1 cellular context compared by ENCODE assay signal in the genomic region with DNA sequence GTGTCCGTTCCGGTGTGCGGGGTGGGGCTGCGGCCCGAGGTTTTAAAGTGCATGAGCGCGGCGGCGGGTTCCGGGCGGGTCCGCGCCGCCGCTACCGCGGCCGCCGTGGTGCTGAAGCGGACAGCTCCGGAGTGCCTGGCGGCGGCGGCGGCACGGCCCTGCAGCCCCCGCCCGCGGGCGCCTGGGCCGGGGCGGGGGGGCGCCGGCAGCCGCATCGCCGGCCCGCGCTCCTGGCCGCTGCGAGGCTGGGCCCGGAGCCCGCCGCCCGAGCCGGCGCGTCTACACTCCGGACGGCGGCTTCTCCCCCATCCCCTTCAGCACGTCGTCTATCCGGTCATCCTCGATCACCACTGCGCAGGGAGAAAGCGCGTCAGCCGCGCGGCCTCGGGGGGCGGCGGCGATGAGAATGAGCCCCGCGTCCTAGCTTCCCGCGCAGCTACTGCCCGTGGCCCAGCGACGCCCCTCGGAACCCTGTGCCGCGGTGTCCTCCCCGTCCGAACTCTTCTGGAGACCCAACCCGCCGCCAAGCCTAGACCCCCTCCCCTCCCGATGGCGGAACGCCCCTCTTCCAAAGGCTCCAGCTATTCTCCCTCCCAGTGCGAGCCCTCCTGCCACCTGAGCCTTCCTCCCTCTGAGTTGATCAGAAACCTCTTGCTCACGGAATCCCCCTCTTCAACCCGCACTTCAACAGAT.
TF ChIP-seq lines count a peak whose summit lies in the region.

No MANE protein-coding gene starts in this region.

TF ChIP-seq in HEK293, 187 proteins besides CTCF, POLR2A, EP300 and RAD21 (continued from another document and continues in another):
- TF ChIP-seq, protein P1, sequence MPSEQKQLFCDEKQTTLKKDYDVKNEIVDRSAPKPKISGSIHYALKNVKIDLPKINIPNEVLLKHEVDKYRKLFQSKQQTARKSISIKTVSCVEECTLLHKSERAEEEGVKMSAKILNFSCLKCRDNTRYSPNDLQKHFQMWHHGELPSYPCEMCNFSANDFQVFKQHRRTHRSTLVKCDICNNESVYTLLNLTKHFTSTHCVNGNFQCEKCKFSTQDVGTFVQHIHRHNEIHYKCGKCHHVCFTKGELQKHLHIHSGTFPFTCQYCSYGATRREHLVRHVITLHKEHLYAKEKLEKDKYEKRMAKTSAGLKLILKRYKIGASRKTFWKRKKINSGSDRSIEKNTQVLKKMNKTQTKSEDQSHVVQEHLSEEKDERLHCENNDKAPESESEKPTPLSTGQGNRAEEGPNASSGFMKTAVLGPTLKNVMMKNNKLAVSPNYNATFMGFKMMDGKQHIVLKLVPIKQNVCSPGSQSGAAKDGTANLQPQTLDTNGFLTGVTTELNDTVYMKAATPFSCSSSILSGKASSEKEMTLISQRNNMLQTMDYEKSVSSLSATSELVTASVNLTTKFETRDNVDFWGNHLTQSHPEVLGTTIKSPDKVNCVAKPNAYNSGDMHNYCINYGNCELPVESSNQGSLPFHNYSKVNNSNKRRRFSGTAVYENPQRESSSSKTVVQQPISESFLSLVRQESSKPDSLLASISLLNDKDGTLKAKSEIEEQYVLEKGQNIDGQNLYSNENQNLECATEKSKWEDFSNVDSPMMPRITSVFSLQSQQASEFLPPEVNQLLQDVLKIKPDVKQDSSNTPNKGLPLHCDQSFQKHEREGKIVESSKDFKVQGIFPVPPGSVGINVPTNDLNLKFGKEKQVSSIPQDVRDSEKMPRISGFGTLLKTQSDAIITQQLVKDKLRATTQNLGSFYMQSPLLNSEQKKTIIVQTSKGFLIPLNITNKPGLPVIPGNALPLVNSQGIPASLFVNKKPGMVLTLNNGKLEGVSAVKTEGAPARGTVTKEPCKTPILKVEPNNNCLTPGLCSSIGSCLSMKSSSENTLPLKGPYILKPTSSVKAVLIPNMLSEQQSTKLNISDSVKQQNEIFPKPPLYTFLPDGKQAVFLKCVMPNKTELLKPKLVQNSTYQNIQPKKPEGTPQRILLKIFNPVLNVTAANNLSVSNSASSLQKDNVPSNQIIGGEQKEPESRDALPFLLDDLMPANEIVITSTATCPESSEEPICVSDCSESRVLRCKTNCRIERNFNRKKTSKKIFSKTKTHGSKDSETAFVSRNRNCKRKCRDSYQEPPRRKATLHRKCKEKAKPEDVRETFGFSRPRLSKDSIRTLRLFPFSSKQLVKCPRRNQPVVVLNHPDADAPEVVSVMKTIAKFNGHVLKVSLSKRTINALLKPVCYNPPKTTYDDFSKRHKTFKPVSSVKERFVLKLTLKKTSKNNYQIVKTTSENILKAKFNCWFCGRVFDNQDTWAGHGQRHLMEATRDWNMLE (tag by site-specific recombination; conservative IDR thresholded peaks at IDR 0.05; ENCODE audit: low read depth) = no peak
- no peak for TF ChIP-seq TCF7L2 (IDR thresholded peaks at IDR 0.05; ENCODE audit: borderline replicate concordance, low read depth, low read length)
- no peak for TF ChIP-seq ZNF555 (tag by site-specific recombination; conservative IDR thresholded peaks at IDR 0.05)
- no peak for TF ChIP-seq ZNF660 (tag by site-specific recombination; IDR thresholded peaks at IDR 0.05)
- no peak for TF ChIP-seq ZNF266 (tag by site-specific recombination; IDR thresholded peaks at IDR 0.05; ENCODE audit: low read depth)
- TF ChIP-seq ZNF174 (tag by site-specific recombination; IDR thresholded peaks at IDR 0.05) = no peak
- no peak for TF ChIP-seq ZNF76 (tag by site-specific recombination; IDR thresholded peaks at IDR 0.05; ENCODE audit: borderline replicate concordance, low read depth)
- TF ChIP-seq, protein P2, sequence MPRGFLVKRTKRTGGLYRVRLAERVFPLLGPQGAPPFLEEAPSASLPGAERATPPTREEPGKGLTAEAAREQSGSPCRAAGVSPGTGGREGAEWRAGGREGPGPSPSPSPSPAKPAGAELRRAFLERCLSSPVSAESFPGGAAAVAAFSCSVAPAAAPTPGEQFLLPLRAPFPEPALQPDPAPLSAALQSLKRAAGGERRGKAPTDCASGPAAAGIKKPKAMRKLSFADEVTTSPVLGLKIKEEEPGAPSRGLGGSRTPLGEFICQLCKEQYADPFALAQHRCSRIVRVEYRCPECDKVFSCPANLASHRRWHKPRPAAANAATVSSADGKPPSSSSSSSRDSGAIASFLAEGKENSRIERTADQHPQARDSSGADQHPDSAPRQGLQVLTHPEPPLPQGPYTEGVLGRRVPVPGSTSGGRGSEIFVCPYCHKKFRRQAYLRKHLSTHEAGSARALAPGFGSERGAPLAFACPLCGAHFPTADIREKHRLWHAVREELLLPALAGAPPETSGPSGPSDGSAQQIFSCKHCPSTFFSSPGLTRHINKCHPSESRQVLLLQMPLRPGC (tag by site-specific recombination; IDR thresholded peaks at IDR 0.05) = no peak
- peak; percentile 85; the same call in 1 of the 2 replicates for TF ChIP-seq ZBTB7A (tag by site-specific recombination; IDR thresholded peaks at IDR 0.05; ENCODE audit: low read depth)
- no peak for TF ChIP-seq ZFP37 (tag by site-specific recombination; IDR thresholded peaks at IDR 0.05)
- no peak for TF ChIP-seq ZNF560 (tag by site-specific recombination; IDR thresholded peaks at IDR 0.05; ENCODE audit: borderline replicate concordance)
- TF ChIP-seq ZNF341 (tag by site-specific recombination; IDR thresholded peaks at IDR 0.05; ENCODE audit: low read depth) = peak; percentile 71
- TF ChIP-seq, protein P3, sequence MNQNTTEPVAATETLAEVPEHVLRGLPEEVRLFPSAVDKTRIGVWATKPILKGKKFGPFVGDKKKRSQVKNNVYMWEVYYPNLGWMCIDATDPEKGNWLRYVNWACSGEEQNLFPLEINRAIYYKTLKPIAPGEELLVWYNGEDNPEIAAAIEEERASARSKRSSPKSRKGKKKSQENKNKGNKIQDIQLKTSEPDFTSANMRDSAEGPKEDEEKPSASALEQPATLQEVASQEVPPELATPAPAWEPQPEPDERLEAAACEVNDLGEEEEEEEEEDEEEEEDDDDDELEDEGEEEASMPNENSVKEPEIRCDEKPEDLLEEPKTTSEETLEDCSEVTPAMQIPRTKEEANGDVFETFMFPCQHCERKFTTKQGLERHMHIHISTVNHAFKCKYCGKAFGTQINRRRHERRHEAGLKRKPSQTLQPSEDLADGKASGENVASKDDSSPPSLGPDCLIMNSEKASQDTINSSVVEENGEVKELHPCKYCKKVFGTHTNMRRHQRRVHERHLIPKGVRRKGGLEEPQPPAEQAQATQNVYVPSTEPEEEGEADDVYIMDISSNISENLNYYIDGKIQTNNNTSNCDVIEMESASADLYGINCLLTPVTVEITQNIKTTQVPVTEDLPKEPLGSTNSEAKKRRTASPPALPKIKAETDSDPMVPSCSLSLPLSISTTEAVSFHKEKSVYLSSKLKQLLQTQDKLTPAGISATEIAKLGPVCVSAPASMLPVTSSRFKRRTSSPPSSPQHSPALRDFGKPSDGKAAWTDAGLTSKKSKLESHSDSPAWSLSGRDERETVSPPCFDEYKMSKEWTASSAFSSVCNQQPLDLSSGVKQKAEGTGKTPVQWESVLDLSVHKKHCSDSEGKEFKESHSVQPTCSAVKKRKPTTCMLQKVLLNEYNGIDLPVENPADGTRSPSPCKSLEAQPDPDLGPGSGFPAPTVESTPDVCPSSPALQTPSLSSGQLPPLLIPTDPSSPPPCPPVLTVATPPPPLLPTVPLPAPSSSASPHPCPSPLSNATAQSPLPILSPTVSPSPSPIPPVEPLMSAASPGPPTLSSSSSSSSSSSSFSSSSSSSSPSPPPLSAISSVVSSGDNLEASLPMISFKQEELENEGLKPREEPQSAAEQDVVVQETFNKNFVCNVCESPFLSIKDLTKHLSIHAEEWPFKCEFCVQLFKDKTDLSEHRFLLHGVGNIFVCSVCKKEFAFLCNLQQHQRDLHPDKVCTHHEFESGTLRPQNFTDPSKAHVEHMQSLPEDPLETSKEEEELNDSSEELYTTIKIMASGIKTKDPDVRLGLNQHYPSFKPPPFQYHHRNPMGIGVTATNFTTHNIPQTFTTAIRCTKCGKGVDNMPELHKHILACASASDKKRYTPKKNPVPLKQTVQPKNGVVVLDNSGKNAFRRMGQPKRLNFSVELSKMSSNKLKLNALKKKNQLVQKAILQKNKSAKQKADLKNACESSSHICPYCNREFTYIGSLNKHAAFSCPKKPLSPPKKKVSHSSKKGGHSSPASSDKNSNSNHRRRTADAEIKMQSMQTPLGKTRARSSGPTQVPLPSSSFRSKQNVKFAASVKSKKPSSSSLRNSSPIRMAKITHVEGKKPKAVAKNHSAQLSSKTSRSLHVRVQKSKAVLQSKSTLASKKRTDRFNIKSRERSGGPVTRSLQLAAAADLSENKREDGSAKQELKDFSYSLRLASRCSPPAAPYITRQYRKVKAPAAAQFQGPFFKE (tag by site-specific recombination; IDR thresholded peaks at IDR 0.05; ENCODE audit: borderline replicate concordance) = no peak
- TF ChIP-seq HOXD13 (CRISPR knock-in tag; IDR thresholded peaks at IDR 0.05; ENCODE audit: borderline replicate concordance) = no peak
- peak; percentile 41 for TF ChIP-seq KLF1 (tag by site-specific recombination; IDR thresholded peaks at IDR 0.05)
- TF ChIP-seq, protein P4, sequence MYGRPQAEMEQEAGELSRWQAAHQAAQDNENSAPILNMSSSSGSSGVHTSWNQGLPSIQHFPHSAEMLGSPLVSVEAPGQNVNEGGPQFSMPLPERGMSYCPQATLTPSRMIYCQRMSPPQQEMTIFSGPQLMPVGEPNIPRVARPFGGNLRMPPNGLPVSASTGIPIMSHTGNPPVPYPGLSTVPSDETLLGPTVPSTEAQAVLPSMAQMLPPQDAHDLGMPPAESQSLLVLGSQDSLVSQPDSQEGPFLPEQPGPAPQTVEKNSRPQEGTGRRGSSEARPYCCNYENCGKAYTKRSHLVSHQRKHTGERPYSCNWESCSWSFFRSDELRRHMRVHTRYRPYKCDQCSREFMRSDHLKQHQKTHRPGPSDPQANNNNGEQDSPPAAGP (tag by site-specific recombination; IDR thresholded peaks at IDR 0.05) = no peak
- TF ChIP-seq ZNF19 (tag by site-specific recombination; IDR thresholded peaks at IDR 0.05; ENCODE audit: low read depth) = no peak
- TF ChIP-seq ZNF391 (tag by site-specific recombination; IDR thresholded peaks at IDR 0.05; ENCODE audit: borderline replicate concordance, low read depth) = no peak
- peak; percentile 71 for TF ChIP-seq ZBTB8A (tag by site-specific recombination; IDR thresholded peaks at IDR 0.05)
- TF ChIP-seq, protein P5, sequence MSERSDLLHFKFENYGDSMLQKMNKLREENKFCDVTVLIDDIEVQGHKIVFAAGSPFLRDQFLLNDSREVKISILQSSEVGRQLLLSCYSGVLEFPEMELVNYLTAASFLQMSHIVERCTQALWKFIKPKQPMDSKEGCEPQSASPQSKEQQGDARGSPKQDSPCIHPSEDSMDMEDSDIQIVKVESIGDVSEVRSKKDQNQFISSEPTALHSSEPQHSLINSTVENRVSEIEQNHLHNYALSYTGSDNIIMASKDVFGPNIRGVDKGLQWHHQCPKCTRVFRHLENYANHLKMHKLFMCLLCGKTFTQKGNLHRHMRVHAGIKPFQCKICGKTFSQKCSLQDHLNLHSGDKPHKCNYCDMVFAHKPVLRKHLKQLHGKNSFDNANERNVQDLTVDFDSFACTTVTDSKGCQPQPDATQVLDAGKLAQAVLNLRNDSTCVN (tag by site-specific recombination; optimal IDR thresholded peaks at IDR 0.05) = peak; percentile 73
- TF ChIP-seq, protein P6, sequence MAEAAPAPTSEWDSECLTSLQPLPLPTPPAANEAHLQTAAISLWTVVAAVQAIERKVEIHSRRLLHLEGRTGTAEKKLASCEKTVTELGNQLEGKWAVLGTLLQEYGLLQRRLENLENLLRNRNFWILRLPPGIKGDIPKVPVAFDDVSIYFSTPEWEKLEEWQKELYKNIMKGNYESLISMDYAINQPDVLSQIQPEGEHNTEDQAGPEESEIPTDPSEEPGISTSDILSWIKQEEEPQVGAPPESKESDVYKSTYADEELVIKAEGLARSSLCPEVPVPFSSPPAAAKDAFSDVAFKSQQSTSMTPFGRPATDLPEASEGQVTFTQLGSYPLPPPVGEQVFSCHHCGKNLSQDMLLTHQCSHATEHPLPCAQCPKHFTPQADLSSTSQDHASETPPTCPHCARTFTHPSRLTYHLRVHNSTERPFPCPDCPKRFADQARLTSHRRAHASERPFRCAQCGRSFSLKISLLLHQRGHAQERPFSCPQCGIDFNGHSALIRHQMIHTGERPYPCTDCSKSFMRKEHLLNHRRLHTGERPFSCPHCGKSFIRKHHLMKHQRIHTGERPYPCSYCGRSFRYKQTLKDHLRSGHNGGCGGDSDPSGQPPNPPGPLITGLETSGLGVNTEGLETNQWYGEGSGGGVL (tag by site-specific recombination; IDR thresholded peaks at IDR 0.05) = peak; percentile 73; the same call in 1 of the 2 replicates
- no peak for TF ChIP-seq ZNF274 (IDR thresholded peaks at IDR 0.05; ENCODE audit: low read length)
- TF ChIP-seq ZNF274 (tag by site-specific recombination; IDR thresholded peaks at IDR 0.05; ENCODE audit: borderline replicate concordance) = no peak
- no peak for TF ChIP-seq ZNF132 (tag by site-specific recombination; IDR thresholded peaks at IDR 0.05; ENCODE audit: borderline replicate concordance)
- TF ChIP-seq ZNF658 (tag by site-specific recombination; IDR thresholded peaks at IDR 0.05) = no peak
- TF ChIP-seq, protein P7, sequence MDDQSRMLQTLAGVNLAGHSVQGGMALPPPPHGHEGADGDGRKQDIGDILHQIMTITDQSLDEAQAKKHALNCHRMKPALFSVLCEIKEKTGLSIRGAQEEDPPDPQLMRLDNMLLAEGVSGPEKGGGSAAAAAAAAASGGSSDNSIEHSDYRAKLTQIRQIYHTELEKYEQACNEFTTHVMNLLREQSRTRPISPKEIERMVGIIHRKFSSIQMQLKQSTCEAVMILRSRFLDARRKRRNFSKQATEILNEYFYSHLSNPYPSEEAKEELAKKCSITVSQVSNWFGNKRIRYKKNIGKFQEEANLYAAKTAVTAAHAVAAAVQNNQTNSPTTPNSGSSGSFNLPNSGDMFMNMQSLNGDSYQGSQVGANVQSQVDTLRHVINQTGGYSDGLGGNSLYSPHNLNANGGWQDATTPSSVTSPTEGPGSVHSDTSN (CRISPR knock-in tag; IDR thresholded peaks at IDR 0.05) = no peak
- TF ChIP-seq, protein P8, sequence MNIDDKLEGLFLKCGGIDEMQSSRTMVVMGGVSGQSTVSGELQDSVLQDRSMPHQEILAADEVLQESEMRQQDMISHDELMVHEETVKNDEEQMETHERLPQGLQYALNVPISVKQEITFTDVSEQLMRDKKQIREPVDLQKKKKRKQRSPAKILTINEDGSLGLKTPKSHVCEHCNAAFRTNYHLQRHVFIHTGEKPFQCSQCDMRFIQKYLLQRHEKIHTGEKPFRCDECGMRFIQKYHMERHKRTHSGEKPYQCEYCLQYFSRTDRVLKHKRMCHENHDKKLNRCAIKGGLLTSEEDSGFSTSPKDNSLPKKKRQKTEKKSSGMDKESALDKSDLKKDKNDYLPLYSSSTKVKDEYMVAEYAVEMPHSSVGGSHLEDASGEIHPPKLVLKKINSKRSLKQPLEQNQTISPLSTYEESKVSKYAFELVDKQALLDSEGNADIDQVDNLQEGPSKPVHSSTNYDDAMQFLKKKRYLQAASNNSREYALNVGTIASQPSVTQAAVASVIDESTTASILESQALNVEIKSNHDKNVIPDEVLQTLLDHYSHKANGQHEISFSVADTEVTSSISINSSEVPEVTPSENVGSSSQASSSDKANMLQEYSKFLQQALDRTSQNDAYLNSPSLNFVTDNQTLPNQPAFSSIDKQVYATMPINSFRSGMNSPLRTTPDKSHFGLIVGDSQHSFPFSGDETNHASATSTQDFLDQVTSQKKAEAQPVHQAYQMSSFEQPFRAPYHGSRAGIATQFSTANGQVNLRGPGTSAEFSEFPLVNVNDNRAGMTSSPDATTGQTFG (tag by site-specific recombination; IDR thresholded peaks at IDR 0.05; ENCODE audit: borderline replicate concordance) = no peak
- TF ChIP-seq ZBTB20 (tag by site-specific recombination; IDR thresholded peaks at IDR 0.05) = no peak
- no peak for TF ChIP-seq OSR2 (tag by site-specific recombination; IDR thresholded peaks at IDR 0.05)
- no peak for TF ChIP-seq SCRT1 (tag by site-specific recombination; IDR thresholded peaks at IDR 0.05; ENCODE audit: borderline replicate concordance)
- TF ChIP-seq SP2 (tag by site-specific recombination; IDR thresholded peaks at IDR 0.05) = peak; percentile 48
